In the genomic region with DNA sequence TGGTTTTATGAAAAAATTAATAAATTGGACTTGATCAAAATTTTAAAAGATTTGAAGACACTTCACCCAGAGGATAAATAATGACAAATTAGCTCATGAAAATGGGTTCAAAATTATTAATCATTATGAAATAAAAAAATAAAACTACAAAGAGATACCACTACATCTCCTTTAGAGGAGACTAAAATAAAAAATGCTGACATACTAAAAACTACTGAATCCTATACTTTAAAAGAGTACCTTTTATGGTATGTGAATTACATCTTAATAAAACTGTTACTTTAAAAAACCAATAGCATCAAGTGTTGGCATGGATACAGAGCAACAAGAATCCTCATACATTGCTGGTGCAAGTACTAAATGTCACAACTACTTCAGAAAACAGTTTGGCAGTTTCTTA, we compare ENCODE assay signal across 29 cellular contexts. TPM values are rescaled to one million over a fixed set of nuclear protein-coding genes. Genes with fewer than 3 reads are reported as not detected.
"Had no signal": no experiment of that assay in that cellular context is flagged by ENCODE, and none has a peak within 500 bp of the region (broad histone marks: within the 10 kb centered on the region; RNA-seq: fewer than 3 reads in every experiment).

No MANE protein-coding gene starts in this region.

- H3K27me3 Mint-ChIP-seq: stimulated activated memory B cell treated with anti-CD40 and anti-IgM and Interleukin-4, amounts not matched to agents 10 μg/mL and 1 μg/mL and 100 μg/mL, for 72 hours had no signal

- H3K9me3 Mint-ChIP-seq: neural progenitor cell; stimulated activated naive CD8-positive, alpha-beta T cell treated with anti-CD3 and anti-CD28 coated beads, Interleukin-15, amount 100 ng/mL, for 72 hours had no signal

- H3K4me1 Mint-ChIP-seq: naive thymus-derived CD4-positive, alpha-beta T cell; natural killer cell; nephron; neural progenitor cell; stimulated activated memory B cell treated with anti-CD40 and anti-IgM and Interleukin-4, amounts not matched to agents 10 μg/mL and 1 μg/mL and 100 μg/mL, for 72 hours; stimulated activated naive CD8-positive, alpha-beta T cell treated with anti-CD3 and anti-CD28 coated beads, Interleukin-15, amount 100 ng/mL, for 72 hours had no signal

- H3K9me3 ChIP-seq: ovary, prostate gland, suprapubic skin, testis, tibial artery, transverse colon, upper lobe of right lung, uterus had no signal

- ATAC-seq: naive thymus-derived CD4-positive, alpha-beta T cell; natural killer cell; sciatic nerve; stimulated activated memory B cell treated with anti-CD40 and anti-IgM and Interleukin-4, amounts not matched to agents 10 μg/mL and 1 μg/mL and 100 μg/mL, for 72 hours; stimulated activated naive CD8-positive, alpha-beta T cell treated with anti-CD3 and anti-CD28 coated beads, Interleukin-15, amount 100 ng/mL, for 72 hours; stimulated activated naive CD8-positive, alpha-beta T cell treated with anti-CD3 and anti-CD28 coated beads, Interleukin-15, Interleukin-2, amounts not matched to agents 100 U/mL and 50 U/mL, for 24 hours; upper lobe of right lung had no signal

- H3K27ac Mint-ChIP-seq: naive thymus-derived CD4-positive, alpha-beta T cell; natural killer cell; nephron; neural progenitor cell; stimulated activated memory B cell treated with anti-CD40 and anti-IgM and Interleukin-4, amounts not matched to agents 10 μg/mL and 1 μg/mL and 100 μg/mL, for 72 hours; stimulated activated naive CD8-positive, alpha-beta T cell treated with anti-CD3 and anti-CD28 coated beads, Interleukin-15, amount 100 ng/mL, for 72 hours; type B pancreatic cell had no signal

- DNase-seq: naive thymus-derived CD4-positive, alpha-beta T cell; natural killer cell; occipital lobe; ovary; right cardiac atrium; spleen; stimulated activated CD4-positive, alpha-beta T cell treated with anti-CD3 and anti-CD28 coated beads, Interleukin-12 subunit alpha, Interleukin-12 subunit beta, amount 100 ng/mL, for 4 hours; stimulated activated CD4-positive, alpha-beta T cell treated with anti-CD3 and anti-CD28 coated beads, Interleukin-1b, Interleukin-23, amount 100 ng/mL, for 48 hours; stimulated activated CD4-positive, alpha-beta T cell treated with anti-CD3 and anti-CD28 coated beads, Interleukin-4, amount 100 ng/mL, for 1 hour; stimulated activated CD4-positive, alpha-beta T cell treated with anti-CD3 and anti-CD28 coated beads, Interleukin-4, amount 100 ng/mL, for 4 hours; stimulated activated CD8-positive, alpha-beta memory T cell treated with anti-CD3 and anti-CD28 coated beads, Interleukin-4, amount 100 ng/mL, for 48 hours; stimulated activated naive CD4-positive, alpha-beta T cell; stimulated activated naive CD8-positive, alpha-beta T cell treated with anti-CD3 and anti-CD28 coated beads, Interleukin-15, amount 100 ng/mL, for 72 hours; stimulated activated naive CD8-positive, alpha-beta T cell treated with anti-CD3 and anti-CD28 coated beads, Interleukin-15, Interleukin-2, amounts not matched to agents 100 U/mL and 50 U/mL, for 24 hours; substantia nigra; testis; tibial artery; transverse colon; upper lobe of right lung; uterus had no signal

- H3K4me3 ChIP-seq: neural progenitor cell, ovary, prostate gland, skin epidermis, smooth muscle cell, spleen, suprapubic skin, testis, tibial artery, transverse colon, upper lobe of right lung, uterus had no signal

- H3K27me3 ChIP-seq: neural progenitor cell, ovary, spleen, suprapubic skin, testis, tibial artery, transverse colon, upper lobe of right lung, uterus had no signal

- H2AFZ ChIP-seq: neural progenitor cell had no signal

- H3K9ac ChIP-seq: neural progenitor cell had no signal

- H3K4me2 ChIP-seq: neural progenitor cell, smooth muscle cell had no signal

- H3K4me3 Mint-ChIP-seq: naive thymus-derived CD4-positive, alpha-beta T cell; natural killer cell; nephron; neural progenitor cell; stimulated activated memory B cell treated with anti-CD40 and anti-IgM and Interleukin-4, amounts not matched to agents 10 μg/mL and 1 μg/mL and 100 μg/mL, for 72 hours; stimulated activated naive CD8-positive, alpha-beta T cell treated with anti-CD3 and anti-CD28 coated beads, Interleukin-15, amount 100 ng/mL, for 72 hours; type B pancreatic cell had no signal

- H3K27ac ChIP-seq: neural progenitor cell, ovary, prostate gland, skin epidermis, spleen, suprapubic skin, testis, tibial artery, transverse colon, upper lobe of right lung, uterus had no signal

- H3K36me3 Mint-ChIP-seq: naive thymus-derived CD4-positive, alpha-beta T cell; natural killer cell; stimulated activated memory B cell treated with anti-CD40 and anti-IgM and Interleukin-4, amounts not matched to agents 10 μg/mL and 1 μg/mL and 100 μg/mL, for 72 hours; type B pancreatic cell had no signal

- H3K36me3 ChIP-seq: neural progenitor cell, ovary, prostate gland, spleen, suprapubic skin, tibial artery, transverse colon, upper lobe of right lung, uterus had no signal

- H3K4me1 ChIP-seq: neural progenitor cell, prostate gland, spleen, suprapubic skin, testis, tibial artery, transverse colon, upper lobe of right lung, uterus had no signal

RNA-seq across cellular contexts. Expression of a gene that starts 46.0 kb away (rescaled TPM):
- total RNA-seq: naive thymus-derived CD4-positive, alpha-beta T cell; natural killer cell; smooth muscle cell had no signal
- polyA plus RNA-seq: naive thymus-derived CD4-positive, alpha-beta T cell; smooth muscle cell had no signal
